In genomic region chr9:79292731-79293280, GRCh38 we compare ENCODE assay signal across 30 cellular contexts.
"Had no signal": no experiment of that assay in that cellular context is flagged by ENCODE, and none has a peak within 500 bp of the region (broad histone marks: within the 10 kb centered on the region; RNA-seq: fewer than 3 reads in every experiment).

No MANE protein-coding gene starts in this region.

- FAIRE-seq: keratinocyte, pancreas had no signal

- H3K4me1 Mint-ChIP-seq: activated CD4-positive, alpha-beta memory T cell treated with anti-CD3 and anti-CD28 coated beads, Interleukin-2, amount 10 ng/mL, durations not matched to agents 7 days and 5 days; activated CD4-positive, alpha-beta T cell treated with anti-CD3 and anti-CD28 coated beads, Interleukin-2, amount 10 ng/mL, durations not matched to agents 7 days and 5 days; naive thymus-derived CD4-positive, alpha-beta T cell; stimulated activated effector memory CD8-positive, alpha-beta T cell treated with anti-CD3 and anti-CD28 coated beads, Interleukin-12 subunit alpha, Interleukin-12 subunit beta, amount 100 ng/mL, for 72 hours; T-helper 17 cell had no signal

- H3K9me3 ChIP-seq: gastroesophageal sphincter, pancreas, prostate gland, upper lobe of right lung had no signal

- DNase-seq: activated CD4-positive, alpha-beta memory T cell treated with anti-CD3 and anti-CD28 coated beads, Interleukin-2, amount 10 ng/mL, durations not matched to agents 7 days and 5 days; activated CD4-positive, alpha-beta T cell treated with anti-CD3 and anti-CD28 coated beads for 1 hour; activated CD4-positive, alpha-beta T cell treated with anti-CD3 and anti-CD28 coated beads, Interleukin-2, amount 10 ng/mL, durations not matched to agents 7 days and 5 days; activated CD8-positive, alpha-beta memory T cell treated with anti-CD3 and anti-CD28 coated beads, Interleukin-2, amount 50 U/mL, for 48 hours; activated gamma-delta T cell; activated naive CD4-positive, alpha-beta T cell treated with anti-CD3 and anti-CD28 coated beads, Interleukin-2, amount 50 U/mL, for 16 hours; activated T-cell treated with anti-CD3 and anti-CD28 coated beads, Interleukin-2, amount 50 U/mL, for 24 hours; amygdala; central memory CD4-positive, alpha-beta T cell; dermis blood vessel endothelial cell; effector CD4-positive, alpha-beta T cell; hippocampal formation; left colon; midbrain; naive thymus-derived CD4-positive, alpha-beta T cell; nucleus accumbens; pancreas; retina; stimulated activated CD4-positive, alpha-beta T cell treated with anti-CD3 and anti-CD28 coated beads, Interleukin-12 subunit alpha, Interleukin-12 subunit beta, amount 100 ng/mL, for 4 hours; stimulated activated CD4-positive, alpha-beta T cell treated with anti-CD3 and anti-CD28 coated beads, Interleukin-4, amount 100 ng/mL, for 24 hours; T-helper 17 cell; T1000; upper lobe of right lung had no signal

- H3K27me3 Mint-ChIP-seq: activated CD4-positive, alpha-beta memory T cell treated with anti-CD3 and anti-CD28 coated beads, Interleukin-2, amount 10 ng/mL, durations not matched to agents 7 days and 5 days; activated CD4-positive, alpha-beta T cell treated with anti-CD3 and anti-CD28 coated beads, Interleukin-2, amount 10 ng/mL, durations not matched to agents 7 days and 5 days; stimulated activated naive CD8-positive, alpha-beta T cell treated with anti-CD3 and anti-CD28 coated beads, Interleukin-15, Interleukin-2, amounts not matched to agents 100 ng/mL and 50 ng/mL, for 24 hours had no signal

- H3K36me3 ChIP-seq: gastroesophageal sphincter, pancreas, prostate gland, upper lobe of right lung had no signal

- H3K9me3 Mint-ChIP-seq: activated CD4-positive, alpha-beta memory T cell treated with anti-CD3 and anti-CD28 coated beads, Interleukin-2, amount 10 ng/mL, durations not matched to agents 7 days and 5 days; activated CD4-positive, alpha-beta T cell treated with anti-CD3 and anti-CD28 coated beads, Interleukin-2, amount 10 ng/mL, durations not matched to agents 7 days and 5 days; activated T-cell treated with anti-CD3 and anti-CD28 coated beads, Interleukin-2, amount 50 U/mL, for 24 hours; stimulated activated effector memory CD8-positive, alpha-beta T cell treated with anti-CD3 and anti-CD28 coated beads, Interleukin-12 subunit alpha, Interleukin-12 subunit beta, amount 100 ng/mL, for 72 hours; stimulated activated naive CD8-positive, alpha-beta T cell treated with anti-CD3 and anti-CD28 coated beads, Interleukin-15, Interleukin-2, amounts not matched to agents 100 ng/mL and 50 ng/mL, for 24 hours had no signal

- H3K36me3 Mint-ChIP-seq: naive thymus-derived CD4-positive, alpha-beta T cell; stimulated activated effector memory CD8-positive, alpha-beta T cell treated with anti-CD3 and anti-CD28 coated beads, Interleukin-12 subunit alpha, Interleukin-12 subunit beta, amount 100 ng/mL, for 72 hours had no signal

- H3K4me3 Mint-ChIP-seq: activated CD4-positive, alpha-beta memory T cell treated with anti-CD3 and anti-CD28 coated beads, Interleukin-2, amount 10 ng/mL, durations not matched to agents 7 days and 5 days; activated CD4-positive, alpha-beta T cell treated with anti-CD3 and anti-CD28 coated beads, Interleukin-2, amount 10 ng/mL, durations not matched to agents 7 days and 5 days; activated T-cell treated with anti-CD3 and anti-CD28 coated beads, Interleukin-2, amount 50 U/mL, for 24 hours; naive thymus-derived CD4-positive, alpha-beta T cell; stimulated activated effector memory CD8-positive, alpha-beta T cell treated with anti-CD3 and anti-CD28 coated beads, Interleukin-12 subunit alpha, Interleukin-12 subunit beta, amount 100 ng/mL, for 72 hours; stimulated activated naive CD8-positive, alpha-beta T cell treated with anti-CD3 and anti-CD28 coated beads, Interleukin-15, Interleukin-2, amounts not matched to agents 100 ng/mL and 50 ng/mL, for 24 hours; T-helper 17 cell had no signal

- H3K4me1 ChIP-seq: gastroesophageal sphincter, pancreas, prostate gland, upper lobe of right lung had no signal

- H3K27me3 ChIP-seq: gastroesophageal sphincter, pancreas, upper lobe of right lung had no signal

- ATAC-seq: gastroesophageal sphincter; left colon; naive thymus-derived CD4-positive, alpha-beta T cell; pancreas; sciatic nerve; stimulated activated effector memory CD8-positive, alpha-beta T cell treated with anti-CD3 and anti-CD28 coated beads, Interleukin-12 subunit alpha, Interleukin-12 subunit beta, amount 100 ng/mL, for 72 hours; T-helper 17 cell; upper lobe of right lung had no signal

- H3K27ac Mint-ChIP-seq: activated CD4-positive, alpha-beta memory T cell treated with anti-CD3 and anti-CD28 coated beads, Interleukin-2, amount 10 ng/mL, durations not matched to agents 7 days and 5 days; activated CD4-positive, alpha-beta T cell treated with anti-CD3 and anti-CD28 coated beads, Interleukin-2, amount 10 ng/mL, durations not matched to agents 7 days and 5 days; activated T-cell treated with anti-CD3 and anti-CD28 coated beads, Interleukin-2, amount 50 U/mL, for 24 hours; naive thymus-derived CD4-positive, alpha-beta T cell; stimulated activated effector memory CD8-positive, alpha-beta T cell treated with anti-CD3 and anti-CD28 coated beads, Interleukin-12 subunit alpha, Interleukin-12 subunit beta, amount 100 ng/mL, for 72 hours; stimulated activated naive CD8-positive, alpha-beta T cell treated with anti-CD3 and anti-CD28 coated beads, Interleukin-15, Interleukin-2, amounts not matched to agents 100 ng/mL and 50 ng/mL, for 24 hours; T-helper 17 cell had no signal

- H3K4me3 ChIP-seq: gastroesophageal sphincter, pancreas, prostate gland, skin epidermis, upper lobe of right lung had no signal

- H3K27ac ChIP-seq: gastroesophageal sphincter, pancreas, prostate gland, skin epidermis, upper lobe of right lung had no signal
